In the genomic region with DNA sequence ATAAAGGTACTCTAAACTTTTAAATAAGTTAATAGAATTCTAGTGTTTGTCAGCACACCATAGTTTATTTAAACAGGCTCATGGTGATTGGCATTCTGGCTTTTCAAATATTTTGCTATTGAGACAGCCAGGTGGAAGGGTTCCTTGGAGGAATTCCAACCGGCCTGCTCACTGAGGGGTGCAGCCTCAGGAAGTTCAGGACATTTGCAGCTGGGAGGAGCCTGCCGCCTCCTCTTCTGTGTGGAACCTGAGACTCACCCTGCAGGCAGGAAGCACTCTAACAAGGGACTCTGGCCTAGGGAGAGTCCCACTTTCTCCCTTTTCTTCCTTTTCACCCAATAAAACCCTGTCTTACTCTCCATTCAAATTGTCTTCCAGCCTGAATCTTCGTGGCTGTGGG, we compare ENCODE assay signal across 17 cellular contexts.
DNase-seq lines count a peak whose midpoint lies in the region; ATAC-seq and TF ChIP-seq lines count a peak whose summit lies in the region.
"Had no signal": no experiment of that assay in that cellular context is flagged by ENCODE, and none has a peak within 500 bp of the region (broad histone marks: within the 10 kb centered on the region; RNA-seq: fewer than 3 reads in every experiment).

No MANE protein-coding gene starts in this region.

- no peaks in the 10 kb centered on the region for H3K4me1 Mint-ChIP-seq in activated T-cell treated with anti-CD3 and anti-CD28 coated beads, Interleukin-2, amount 50 U/mL, for 72 hours (ENCODE audit: low read depth)
- H3K4me1 Mint-ChIP-seq: brain had no signal

- H3K4me3 Mint-ChIP-seq in activated T-cell treated with anti-CD3 and anti-CD28 coated beads, Interleukin-2, amount 50 U/mL, for 72 hours = no peak overlapping the region
- H3K4me3 Mint-ChIP-seq: brain had no signal

- no peaks in the 10 kb centered on the region for H3K4me1 ChIP-seq in left lung

- H3K4me3 ChIP-seq in choroid plexus epithelial cell (ENCODE audit: low read depth, low read length) (no peak overlapping the region), left lung (no peak overlapping the region)
- H3K4me3 ChIP-seq: mucosa of descending colon, ovary had no signal

- no peak overlapping the region for H3K27ac Mint-ChIP-seq in activated T-cell treated with anti-CD3 and anti-CD28 coated beads, Interleukin-2, amount 50 U/mL, for 72 hours
- H3K27ac Mint-ChIP-seq: brain had no signal

- H3K27me3 Mint-ChIP-seq in activated T-cell treated with anti-CD3 and anti-CD28 coated beads, Interleukin-2, amount 50 U/mL, for 72 hours (ENCODE audit: low read depth) = no peaks in the 10 kb centered on the region
- H3K27me3 Mint-ChIP-seq: brain had no signal

- ATAC-seq in left lung (peak; percentile 33), GM18520 (IDR thresholded peaks at IDR 0.05; ENCODE audit: unreplicated experiment) (no peak)
- ATAC-seq in activated T-cell treated with anti-CD3 and anti-CD28 coated beads, Interleukin-2, amount 50 U/mL, for 72 hours (replicated peaks in 1 of 2) = no peak
- ATAC-seq: mucosa of descending colon had no signal

- H3K27ac ChIP-seq in left lung = no peak overlapping the region
- H3K27ac ChIP-seq: ovary had no signal

- peak; percentile 14 for DNase-seq in Daoy (ENCODE audit: low read depth)
- DNase-seq in LHCN-M2 (ENCODE audit: low read depth) = peak; percentile 5
- peak; percentile 2 for DNase-seq in choroid plexus epithelial cell (ENCODE audit: low read depth)
- DNase-seq in left lung = peak in 1 of 2 donors; percentile 20
- no peak for DNase-seq in activated T-cell treated with anti-CD3 and anti-CD28 coated beads, Interleukin-2, amount 50 U/mL, for 72 hours
- DNase-seq in NCI-H82 (lab: John Stamatoyannopoulos, UW) = no peak
- no peak for DNase-seq in NCI-H510A (lab: John Stamatoyannopoulos, UW)
- DNase-seq: activated naive CD4-positive, alpha-beta T cell treated with Interleukin-2 at 50 U/mL for 16 hours; DMS79; mucosa of descending colon; MV-4-11; NCI-H2171; OCI-M1; ovary; small intestine had no signal

- no peaks in the 10 kb centered on the region for H3K36me3 ChIP-seq in left lung
- H3K36me3 ChIP-seq: ovary had no signal

- H3K36me3 Mint-ChIP-seq in activated T-cell treated with anti-CD3 and anti-CD28 coated beads, Interleukin-2, amount 50 U/mL, for 72 hours (ENCODE audit: insufficient read depth in 2 of 2) = no peaks in the 10 kb centered on the region
- H3K36me3 Mint-ChIP-seq: brain had no signal

- TF ChIP-seq CTCF in choroid plexus epithelial cell (conservative IDR thresholded peaks at IDR 0.05; ENCODE audit: low read depth, low read length) = no peak
- TF ChIP-seq CTCF in left lung (IDR thresholded peaks at IDR 0.05) = no peak

- peaks cover 1 to 5% of the 10 kb centered on the region in 2 donors for H3K9me3 Mint-ChIP-seq in activated T-cell treated with anti-CD3 and anti-CD28 coated beads, Interleukin-2, amount 50 U/mL, for 72 hours
- H3K9me3 Mint-ChIP-seq: brain had no signal

- H3K27me3 ChIP-seq in left lung = no peaks in the 10 kb centered on the region
- H3K27me3 ChIP-seq: ovary had no signal

- intact Hi-C loops in left lung (cut with DNase I) = no loop called here

- no peaks in the 10 kb centered on the region for H3K9me3 ChIP-seq in left lung
- H3K9me3 ChIP-seq: mucosa of descending colon, ovary had no signal

Comparison
In these comparisons a context has a peak if more than half of its experiments do, and no peak if none do; other contexts are left out.
1. DNase-seq: peak in Daoy (single experiment), LHCN-M2 (single experiment) and choroid plexus epithelial cell (single experiment); none in activated T-cell treated with anti-CD3 and anti-CD28 coated beads, Interleukin-2, amount 50 U/mL, for 72 hours (0 of 2), NCI-H82 (single experiment) and NCI-H510A (single experiment).